In genomic region chr11:107182983-107183382, GRCh38 we compare ENCODE assay signal across 21 cellular contexts.
DNase-seq lines count a peak whose midpoint lies in the region; ATAC-seq and FAIRE-seq lines count a peak whose summit lies in the region.
"Had no signal": no experiment of that assay in that cellular context is flagged by ENCODE, and none has a peak within 500 bp of the region (broad histone marks: within the 10 kb centered on the region; RNA-seq: fewer than 3 reads in every experiment).

No MANE protein-coding gene starts in this region.

- no peak overlapping the region for H2BK12ac ChIP-seq in mesenchymal stem cell (ENCODE audit: low read length in 2 of 2)

- H2BK15ac ChIP-seq in mesenchymal stem cell (ENCODE audit: low read depth, poor library complexity, severe bottlenecking): no peak overlapping the region

- FAIRE-seq in HTR-8/SVneo (lab: Jason Lieb, UNC): no peak
- FAIRE-seq: G401.6, GM12892, GM19239 had no signal

- peak overlapping the region; percentile 23 for H3K27ac ChIP-seq in mesenchymal stem cell (ENCODE audit: low read length, poor library complexity, severe bottlenecking)

- H2BK120ac ChIP-seq in mesenchymal stem cell (ENCODE audit: low read depth, low read length): no peak overlapping the region

- no peak overlapping the region for H3K4me2 ChIP-seq in mesenchymal stem cell (ENCODE audit: low read length, poor library complexity, severe bottlenecking)

- DNase-seq in EL: peak; percentile 39
- DNase-seq in HS-27A (ENCODE audit: low read depth): peak; percentile 1
- peak; percentile 41 for DNase-seq in astrocyte of the hippocampus (ENCODE audit: low read depth, low spot score)
- no peak for DNase-seq in mesenchymal stem cell
- DNase-seq in HTR-8/SVneo (ENCODE audit: insufficient read length, low spot score): no peak
- no peak for DNase-seq in midbrain (lab: John Stamatoyannopoulos, UW)
- DNase-seq: AML-193; Calu3; CD4-positive, CD25-positive, alpha-beta regulatory T cell; IMR-90; Kasumi-1; NCI-H1417; NCI-H2081; NCI-H446; NCI-H774; SHP77 had no signal

- H2AK5ac ChIP-seq in mesenchymal stem cell (ENCODE audit: low read length, severe bottlenecking): no peak overlapping the region

- H2AFZ ChIP-seq in mesenchymal stem cell (ENCODE audit: low read depth, low read length): no peak overlapping the region

- ATAC-seq in GM18870 (IDR thresholded peaks at IDR 0.05; ENCODE audit: unreplicated experiment): no peak
- ATAC-seq: SK-N-SH treated with all-trans-retinoic acid at 6 μM for 48 hours had no signal

- no peak overlapping the region for H3K14ac ChIP-seq in mesenchymal stem cell (ENCODE audit: low read length in 2 of 2)

- no peaks in the 10 kb centered on the region for H3K36me3 ChIP-seq in mesenchymal stem cell (ENCODE audit: control insufficient read depth in 1 of 2, insufficient read depth in 2 of 2, low read depth in 1 of 2, low read length in 2 of 2)

- H3K4ac ChIP-seq in mesenchymal stem cell (ENCODE audit: low read depth in 1 of 2, low read length in 2 of 2): no peak overlapping the region

- no peaks in the 10 kb centered on the region for H3K4me1 ChIP-seq in mesenchymal stem cell (ENCODE audit: control insufficient read depth, insufficient read depth, low read depth, low read length)

- no peak overlapping the region for H2BK5ac ChIP-seq in mesenchymal stem cell (ENCODE audit: low read depth, low read length, poor library complexity, severe bottlenecking)

- no peak overlapping the region for H3K4me3 ChIP-seq in mesenchymal stem cell (ENCODE audit: insufficient read depth in 1 of 2, low read depth in 1 of 2, low read length in 2 of 2)

- H3K27me3 ChIP-seq in mesenchymal stem cell (ENCODE audit: control insufficient read depth in 1 of 2, insufficient read depth in 1 of 2, low read length in 2 of 2): no peaks in the 10 kb centered on the region

- H3K18ac ChIP-seq in mesenchymal stem cell (ENCODE audit: low read depth in 1 of 2, low read length in 2 of 2): no peak overlapping the region

- H3K79me1 ChIP-seq in mesenchymal stem cell (replicated peaks; ENCODE audit: low read length, poor library complexity, severe bottlenecking): no peaks in the 10 kb centered on the region

- no peak overlapping the region for H4K91ac ChIP-seq in mesenchymal stem cell (ENCODE audit: low read length)

- no peak overlapping the region for H4K8ac ChIP-seq in mesenchymal stem cell (ENCODE audit: low read length)

- H3K23ac ChIP-seq in mesenchymal stem cell (ENCODE audit: low read length in 2 of 2): no peak overlapping the region

- H3K9ac ChIP-seq in mesenchymal stem cell (ENCODE audit: low read length): no peak overlapping the region

- H3K9me3 ChIP-seq in mesenchymal stem cell (ENCODE audit: control insufficient read depth, low read length): no peaks in the 10 kb centered on the region

Comparison
In these comparisons a context has a peak if more than half of its experiments do, and no peak if none do; other contexts are left out.
1. DNase-seq: peak in EL (single experiment), HS-27A (single experiment) and astrocyte of the hippocampus (single experiment); none in mesenchymal stem cell (single experiment), HTR-8/SVneo (single experiment) and midbrain (single experiment).